In genomic region chr7:29896685-29897411, GRCh38 we compare ENCODE assay signal across 20 cellular contexts.
"Had no signal": no experiment of that assay in that cellular context is flagged by ENCODE, and none has a peak within 500 bp of the region (broad histone marks: within the 10 kb centered on the region; RNA-seq: fewer than 3 reads in every experiment).

No MANE protein-coding gene starts in this region.

- H3K27me3 ChIP-seq: esophagus squamous epithelium, right lobe of liver, tibial artery, upper lobe of left lung, uterus had no signal

- H3K9ac ChIP-seq: parathyroid adenoma had no signal

- H3K4me1 ChIP-seq: esophagus squamous epithelium, foreskin keratinocyte, prostate gland, right lobe of liver, upper lobe of left lung, uterus had no signal

- H3K79me2 ChIP-seq: parathyroid adenoma had no signal

- H2AFZ ChIP-seq: parathyroid adenoma had no signal

- H3K4me3 ChIP-seq: esophagus squamous epithelium, lung, prostate gland, right lobe of liver, tibial artery, upper lobe of left lung, uterus had no signal

- ATAC-seq: foreskin keratinocyte; left cardiac atrium; left ventricle myocardium superior; stimulated activated effector memory CD8-positive, alpha-beta T cell treated with anti-CD3 and anti-CD28 coated beads, Interleukin-12 subunit alpha, Interleukin-12 subunit beta, amount 100 ng/mL, for 72 hours had no signal

- H3K9me3 ChIP-seq: esophagus squamous epithelium, prostate gland, right lobe of liver, tibial artery, upper lobe of left lung, uterus had no signal

- DNase-seq: dermis blood vessel endothelial cell; esophagus squamous epithelium; foreskin keratinocyte; immature natural killer cell; kidney; left cardiac atrium; left ventricle myocardium superior; mesenchymal stem cell; naive B cell; occipital lobe; right lobe of liver; stimulated activated CD4-positive, alpha-beta T cell treated with anti-CD3 and anti-CD28 coated beads, Interleukin-4, amount 100 ng/mL, for 1 hour; stimulated activated CD8-positive, alpha-beta memory T cell treated with anti-CD3 and anti-CD28 coated beads, Interleukin-4, amount 100 ng/mL, for 48 hours; tibial artery; upper lobe of left lung; uterus had no signal

- H3K36me3 ChIP-seq: esophagus squamous epithelium, prostate gland, right lobe of liver, upper lobe of left lung, uterus had no signal

- H3K27ac ChIP-seq: esophagus squamous epithelium, foreskin keratinocyte, parathyroid adenoma, prostate gland, right lobe of liver, tibial artery, upper lobe of left lung, uterus had no signal
